In genomic region chr1:51168266-51168845, GRCh38 we compare ENCODE assay signal across 1 cellular context.
TF ChIP-seq lines count a peak whose summit lies in the region.

No MANE protein-coding gene starts in this region.

TF ChIP-seq in HepG2, 621 proteins besides CTCF, POLR2A, EP300 and RAD21 (continued from another document):
- no peak for TF ChIP-seq KLF15 (CRISPR knock-in tag; IDR thresholded peaks at IDR 0.05; ENCODE audit: borderline replicate concordance)
- no peak for TF ChIP-seq ZNF800 (CRISPR knock-in tag; IDR thresholded peaks at IDR 0.05)
- TF ChIP-seq SRSF1 (optimal IDR thresholded peaks at IDR 0.05; ENCODE audit: low read depth, low read length), result no peak
- no peak for TF ChIP-seq SKI (IDR thresholded peaks at IDR 0.05; ENCODE audit: partially characterized antibody)
- no peak for TF ChIP-seq NFKBIZ (CRISPR knock-in tag; IDR thresholded peaks at IDR 0.05)
- no peak for TF ChIP-seq CEBPZ (IDR thresholded peaks at IDR 0.05; ENCODE audit: low read length)
- TF ChIP-seq ZBTB34 (CRISPR knock-in tag; IDR thresholded peaks at IDR 0.05), result no peak
- no peak for TF ChIP-seq SOX5 (CRISPR knock-in tag; IDR thresholded peaks at IDR 0.05; ENCODE audit: borderline replicate concordance)
- no peak for TF ChIP-seq HOXD1 (CRISPR knock-in tag; IDR thresholded peaks at IDR 0.05)
TF ChIP-seq in HepG2: peak in this region for 0.
